ENCODE assay signal across 1 cellular context in the genomic region with DNA sequence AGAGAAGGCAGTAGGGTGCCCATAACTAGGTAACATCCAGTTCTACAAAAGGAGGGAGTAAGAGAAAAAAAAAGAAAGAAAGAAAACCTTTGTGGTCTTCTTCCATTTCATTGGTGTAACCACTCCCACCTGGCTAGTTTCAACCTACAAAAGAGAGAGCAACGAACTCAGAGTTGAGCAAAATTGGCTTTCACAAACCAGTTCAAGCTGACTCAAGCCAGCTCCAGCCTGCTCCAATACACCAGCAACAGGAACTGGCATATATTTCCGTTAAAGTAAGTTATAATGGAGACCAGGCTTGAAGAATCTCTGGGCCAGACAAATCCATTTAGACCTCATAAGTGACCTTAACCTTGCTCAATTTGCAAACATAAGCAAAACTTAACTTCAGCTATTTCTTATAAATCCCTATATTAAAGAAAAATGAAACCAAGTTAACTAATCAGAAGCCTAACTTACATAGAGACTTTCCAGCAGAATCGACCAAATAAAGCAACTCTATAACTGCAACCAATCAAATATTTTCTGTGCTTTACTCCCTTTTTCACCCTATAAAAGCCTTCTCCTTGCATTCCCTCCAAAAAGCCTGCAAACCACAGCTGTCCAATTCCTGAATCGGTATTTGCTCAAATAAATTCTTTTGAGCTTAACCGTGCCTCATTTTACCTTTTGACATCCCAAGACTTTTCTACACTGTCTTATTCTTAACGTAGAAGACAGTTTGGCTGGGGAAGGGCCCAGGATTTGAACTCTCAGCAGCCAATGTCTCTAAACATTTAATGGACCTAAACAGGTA.
TF ChIP-seq lines count a peak whose summit lies in the region.

No MANE protein-coding gene starts in this region.

TF ChIP-seq in SK-N-SH, 30 proteins besides CTCF, POLR2A, EP300 and RAD21:
- TF ChIP-seq, protein P1, sequence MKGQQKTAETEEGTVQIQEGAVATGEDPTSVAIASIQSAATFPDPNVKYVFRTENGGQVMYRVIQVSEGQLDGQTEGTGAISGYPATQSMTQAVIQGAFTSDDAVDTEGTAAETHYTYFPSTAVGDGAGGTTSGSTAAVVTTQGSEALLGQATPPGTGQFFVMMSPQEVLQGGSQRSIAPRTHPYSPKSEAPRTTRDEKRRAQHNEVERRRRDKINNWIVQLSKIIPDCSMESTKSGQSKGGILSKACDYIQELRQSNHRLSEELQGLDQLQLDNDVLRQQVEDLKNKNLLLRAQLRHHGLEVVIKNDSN (IDR thresholded peaks at IDR 0.05; ENCODE audit: borderline replicate concordance, low read depth): no peak
- TF ChIP-seq NRF1 (IDR thresholded peaks at IDR 0.05; ENCODE audit: low read depth, low read length): no peak
- no peak for TF ChIP-seq MEF2A (IDR thresholded peaks at IDR 0.05; ENCODE audit: borderline replicate concordance, low read depth)
- no peak for TF ChIP-seq ELF1 (IDR thresholded peaks at IDR 0.05)
- no peak for TF ChIP-seq FOSL2 (IDR thresholded peaks at IDR 0.05; ENCODE audit: borderline replicate concordance, low read depth)
- no peak for TF ChIP-seq SIN3A (IDR thresholded peaks at IDR 0.05; ENCODE audit: borderline replicate concordance, low read depth, low read length)
- TF ChIP-seq FOXM1 (IDR thresholded peaks at IDR 0.05; ENCODE audit: low read depth): no peak
- TF ChIP-seq GATA2 (CRISPR knock-in tag; IDR thresholded peaks at IDR 0.05): no peak
- TF ChIP-seq SMC3 (IDR thresholded peaks at IDR 0.05; ENCODE audit: low read depth, low read length): no peak
- no peak for TF ChIP-seq JUND (IDR thresholded peaks at IDR 0.05)
- no peak for TF ChIP-seq TAF1 (IDR thresholded peaks at IDR 0.05; ENCODE audit: borderline replicate concordance, low read depth, low read length)
- TF ChIP-seq, protein P2, sequence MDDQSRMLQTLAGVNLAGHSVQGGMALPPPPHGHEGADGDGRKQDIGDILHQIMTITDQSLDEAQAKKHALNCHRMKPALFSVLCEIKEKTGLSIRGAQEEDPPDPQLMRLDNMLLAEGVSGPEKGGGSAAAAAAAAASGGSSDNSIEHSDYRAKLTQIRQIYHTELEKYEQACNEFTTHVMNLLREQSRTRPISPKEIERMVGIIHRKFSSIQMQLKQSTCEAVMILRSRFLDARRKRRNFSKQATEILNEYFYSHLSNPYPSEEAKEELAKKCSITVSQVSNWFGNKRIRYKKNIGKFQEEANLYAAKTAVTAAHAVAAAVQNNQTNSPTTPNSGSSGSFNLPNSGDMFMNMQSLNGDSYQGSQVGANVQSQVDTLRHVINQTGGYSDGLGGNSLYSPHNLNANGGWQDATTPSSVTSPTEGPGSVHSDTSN (IDR thresholded peaks at IDR 0.05): no peak
- no peak for TF ChIP-seq POLR2AphosphoS5 (IDR thresholded peaks at IDR 0.05; ENCODE audit: low read depth, low read length)
- TF ChIP-seq TEAD4 (IDR thresholded peaks at IDR 0.05; ENCODE audit: borderline replicate concordance, insufficient read depth): no peak
- no peak for TF ChIP-seq RXRA (IDR thresholded peaks at IDR 0.05; ENCODE audit: borderline replicate concordance, low read depth)
- TF ChIP-seq, protein P3, sequence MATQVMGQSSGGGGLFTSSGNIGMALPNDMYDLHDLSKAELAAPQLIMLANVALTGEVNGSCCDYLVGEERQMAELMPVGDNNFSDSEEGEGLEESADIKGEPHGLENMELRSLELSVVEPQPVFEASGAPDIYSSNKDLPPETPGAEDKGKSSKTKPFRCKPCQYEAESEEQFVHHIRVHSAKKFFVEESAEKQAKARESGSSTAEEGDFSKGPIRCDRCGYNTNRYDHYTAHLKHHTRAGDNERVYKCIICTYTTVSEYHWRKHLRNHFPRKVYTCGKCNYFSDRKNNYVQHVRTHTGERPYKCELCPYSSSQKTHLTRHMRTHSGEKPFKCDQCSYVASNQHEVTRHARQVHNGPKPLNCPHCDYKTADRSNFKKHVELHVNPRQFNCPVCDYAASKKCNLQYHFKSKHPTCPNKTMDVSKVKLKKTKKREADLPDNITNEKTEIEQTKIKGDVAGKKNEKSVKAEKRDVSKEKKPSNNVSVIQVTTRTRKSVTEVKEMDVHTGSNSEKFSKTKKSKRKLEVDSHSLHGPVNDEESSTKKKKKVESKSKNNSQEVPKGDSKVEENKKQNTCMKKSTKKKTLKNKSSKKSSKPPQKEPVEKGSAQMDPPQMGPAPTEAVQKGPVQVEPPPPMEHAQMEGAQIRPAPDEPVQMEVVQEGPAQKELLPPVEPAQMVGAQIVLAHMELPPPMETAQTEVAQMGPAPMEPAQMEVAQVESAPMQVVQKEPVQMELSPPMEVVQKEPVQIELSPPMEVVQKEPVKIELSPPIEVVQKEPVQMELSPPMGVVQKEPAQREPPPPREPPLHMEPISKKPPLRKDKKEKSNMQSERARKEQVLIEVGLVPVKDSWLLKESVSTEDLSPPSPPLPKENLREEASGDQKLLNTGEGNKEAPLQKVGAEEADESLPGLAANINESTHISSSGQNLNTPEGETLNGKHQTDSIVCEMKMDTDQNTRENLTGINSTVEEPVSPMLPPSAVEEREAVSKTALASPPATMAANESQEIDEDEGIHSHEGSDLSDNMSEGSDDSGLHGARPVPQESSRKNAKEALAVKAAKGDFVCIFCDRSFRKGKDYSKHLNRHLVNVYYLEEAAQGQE (IDR thresholded peaks at IDR 0.05; ENCODE audit: low read depth, low read length): no peak
- TF ChIP-seq RCOR1 (IDR thresholded peaks at IDR 0.05; ENCODE audit: low read length): no peak
- no peak for TF ChIP-seq CHD2 (IDR thresholded peaks at IDR 0.05; ENCODE audit: low read length, partially characterized antibody)
